1 cellular context compared by ENCODE assay signal in the genomic region with DNA sequence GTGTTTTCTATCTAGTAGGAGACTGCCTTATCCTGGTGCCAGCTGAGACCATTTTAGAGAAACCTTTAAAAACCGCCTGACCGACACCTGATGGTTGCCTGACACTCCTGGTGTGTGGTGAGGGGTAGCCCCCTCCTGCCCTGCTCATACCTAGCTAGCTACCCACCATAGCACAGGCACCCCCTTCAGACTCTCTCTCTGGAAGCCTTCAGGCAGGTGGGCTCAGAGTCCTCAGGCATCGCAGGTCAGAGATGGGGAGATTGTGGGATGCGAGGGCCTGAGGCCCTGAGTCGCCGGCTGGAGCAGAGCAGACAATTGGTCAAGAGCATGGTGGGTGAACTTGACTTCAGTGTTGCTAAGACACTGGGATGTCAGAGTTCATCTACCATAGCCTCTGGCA.
TF ChIP-seq lines count a peak whose summit lies in the region.

No MANE protein-coding gene starts in this region.

TF ChIP-seq in SK-N-SH treated with all-trans-retinoic acid at 6 μM for 48 hours, 23 proteins besides CTCF, POLR2A, EP300 and RAD21 (continued from another document):
- TF ChIP-seq, protein P1, sequence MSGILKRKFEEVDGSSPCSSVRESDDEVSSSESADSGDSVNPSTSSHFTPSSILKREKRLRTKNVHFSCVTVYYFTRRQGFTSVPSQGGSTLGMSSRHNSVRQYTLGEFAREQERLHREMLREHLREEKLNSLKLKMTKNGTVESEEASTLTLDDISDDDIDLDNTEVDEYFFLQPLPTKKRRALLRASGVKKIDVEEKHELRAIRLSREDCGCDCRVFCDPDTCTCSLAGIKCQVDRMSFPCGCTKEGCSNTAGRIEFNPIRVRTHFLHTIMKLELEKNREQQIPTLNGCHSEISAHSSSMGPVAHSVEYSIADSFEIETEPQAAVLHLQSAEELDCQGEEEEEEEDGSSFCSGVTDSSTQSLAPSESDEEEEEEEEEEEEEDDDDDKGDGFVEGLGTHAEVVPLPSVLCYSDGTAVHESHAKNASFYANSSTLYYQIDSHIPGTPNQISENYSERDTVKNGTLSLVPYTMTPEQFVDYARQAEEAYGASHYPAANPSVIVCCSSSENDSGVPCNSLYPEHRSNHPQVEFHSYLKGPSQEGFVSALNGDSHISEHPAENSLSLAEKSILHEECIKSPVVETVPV (CRISPR knock-in tag; IDR thresholded peaks at IDR 0.05): no peak
TF ChIP-seq in SK-N-SH treated with all-trans-retinoic acid at 6 μM for 48 hours: peak in this region for 0.
